In the genomic region with DNA sequence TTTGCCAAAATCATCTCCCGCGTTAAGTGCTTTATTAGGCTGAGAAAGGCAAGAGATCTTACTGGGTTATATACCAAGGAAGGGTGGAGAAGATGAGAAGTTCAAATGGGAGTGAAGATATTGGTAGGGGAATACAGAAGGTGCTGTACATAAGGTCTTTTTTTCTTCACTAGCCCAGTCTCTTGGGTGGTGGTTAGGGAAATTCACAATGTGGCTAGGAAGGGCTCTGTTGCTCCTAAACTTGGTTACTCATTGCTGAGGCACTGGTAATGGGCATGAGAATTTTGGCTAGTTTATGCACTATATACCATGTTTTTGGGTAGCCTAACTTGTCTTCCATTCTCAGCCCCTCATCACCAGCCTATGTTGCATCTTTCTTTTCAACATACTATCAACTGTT, we compare ENCODE assay signal across 1 cellular context.
TF ChIP-seq lines count a peak whose summit lies in the region.

No MANE protein-coding gene starts in this region.

TF ChIP-seq in GM23338, 12 proteins besides CTCF, POLR2A, EP300 and RAD21 (continued from another document):
- TF ChIP-seq, protein P1, sequence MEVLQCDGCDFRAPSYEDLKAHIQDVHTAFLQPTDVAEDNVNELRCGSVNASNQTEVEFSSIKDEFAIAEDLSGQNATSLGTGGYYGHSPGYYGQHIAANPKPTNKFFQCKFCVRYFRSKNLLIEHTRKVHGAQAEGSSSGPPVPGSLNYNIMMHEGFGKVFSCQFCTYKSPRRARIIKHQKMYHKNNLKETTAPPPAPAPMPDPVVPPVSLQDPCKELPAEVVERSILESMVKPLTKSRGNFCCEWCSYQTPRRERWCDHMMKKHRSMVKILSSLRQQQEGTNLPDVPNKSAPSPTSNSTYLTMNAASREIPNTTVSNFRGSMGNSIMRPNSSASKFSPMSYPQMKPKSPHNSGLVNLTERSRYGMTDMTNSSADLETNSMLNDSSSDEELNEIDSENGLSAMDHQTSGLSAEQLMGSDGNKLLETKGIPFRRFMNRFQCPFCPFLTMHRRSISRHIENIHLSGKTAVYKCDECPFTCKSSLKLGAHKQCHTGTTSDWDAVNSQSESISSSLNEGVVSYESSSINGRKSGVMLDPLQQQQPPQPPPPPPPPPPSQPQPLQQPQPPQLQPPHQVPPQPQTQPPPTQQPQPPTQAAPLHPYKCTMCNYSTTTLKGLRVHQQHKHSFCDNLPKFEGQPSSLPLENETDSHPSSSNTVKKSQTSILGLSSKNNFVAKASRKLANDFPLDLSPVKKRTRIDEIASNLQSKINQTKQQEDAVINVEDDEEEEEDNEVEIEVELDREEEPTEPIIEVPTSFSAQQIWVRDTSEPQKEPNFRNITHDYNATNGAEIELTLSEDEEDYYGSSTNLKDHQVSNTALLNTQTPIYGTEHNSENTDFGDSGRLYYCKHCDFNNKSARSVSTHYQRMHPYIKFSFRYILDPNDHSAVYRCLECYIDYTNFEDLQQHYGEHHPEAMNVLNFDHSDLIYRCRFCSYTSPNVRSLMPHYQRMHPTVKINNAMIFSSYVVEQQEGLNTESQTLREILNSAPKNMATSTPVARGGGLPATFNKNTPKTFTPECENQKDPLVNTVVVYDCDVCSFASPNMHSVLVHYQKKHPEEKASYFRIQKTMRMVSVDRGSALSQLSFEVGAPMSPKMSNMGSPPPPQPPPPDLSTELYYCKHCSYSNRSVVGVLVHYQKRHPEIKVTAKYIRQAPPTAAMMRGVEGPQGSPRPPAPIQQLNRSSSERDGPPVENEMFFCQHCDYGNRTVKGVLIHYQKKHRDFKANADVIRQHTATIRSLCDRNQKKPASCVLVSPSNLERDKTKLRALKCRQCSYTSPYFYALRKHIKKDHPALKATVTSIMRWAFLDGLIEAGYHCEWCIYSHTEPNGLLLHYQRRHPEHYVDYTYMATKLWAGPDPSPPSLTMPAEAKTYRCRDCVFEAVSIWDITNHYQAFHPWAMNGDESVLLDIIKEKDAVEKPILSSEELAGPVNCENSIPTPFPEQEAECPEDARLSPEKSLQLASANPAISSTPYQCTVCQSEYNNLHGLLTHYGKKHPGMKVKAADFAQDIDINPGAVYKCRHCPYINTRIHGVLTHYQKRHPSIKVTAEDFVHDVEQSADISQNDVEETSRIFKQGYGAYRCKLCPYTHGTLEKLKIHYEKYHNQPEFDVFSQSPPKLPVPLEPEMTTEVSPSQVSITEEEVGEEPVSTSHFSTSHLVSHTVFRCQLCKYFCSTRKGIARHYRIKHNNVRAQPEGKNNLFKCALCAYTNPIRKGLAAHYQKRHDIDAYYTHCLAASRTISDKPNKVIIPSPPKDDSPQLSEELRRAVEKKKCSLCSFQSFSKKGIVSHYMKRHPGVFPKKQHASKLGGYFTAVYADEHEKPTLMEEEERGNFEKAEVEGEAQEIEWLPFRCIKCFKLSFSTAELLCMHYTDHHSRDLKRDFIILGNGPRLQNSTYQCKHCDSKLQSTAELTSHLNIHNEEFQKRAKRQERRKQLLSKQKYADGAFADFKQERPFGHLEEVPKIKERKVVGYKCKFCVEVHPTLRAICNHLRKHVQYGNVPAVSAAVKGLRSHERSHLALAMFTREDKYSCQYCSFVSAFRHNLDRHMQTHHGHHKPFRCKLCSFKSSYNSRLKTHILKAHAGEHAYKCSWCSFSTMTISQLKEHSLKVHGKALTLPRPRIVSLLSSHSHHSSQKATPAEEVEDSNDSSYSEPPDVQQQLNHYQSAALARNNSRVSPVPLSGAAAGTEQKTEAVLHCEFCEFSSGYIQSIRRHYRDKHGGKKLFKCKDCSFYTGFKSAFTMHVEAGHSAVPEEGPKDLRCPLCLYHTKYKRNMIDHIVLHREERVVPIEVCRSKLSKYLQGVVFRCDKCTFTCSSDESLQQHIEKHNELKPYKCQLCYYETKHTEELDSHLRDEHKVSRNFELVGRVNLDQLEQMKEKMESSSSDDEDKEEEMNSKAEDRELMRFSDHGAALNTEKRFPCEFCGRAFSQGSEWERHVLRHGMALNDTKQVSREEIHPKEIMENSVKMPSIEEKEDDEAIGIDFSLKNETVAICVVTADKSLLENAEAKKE (CRISPR knock-in tag; IDR thresholded peaks at IDR 0.05): no peak
- TF ChIP-seq NANOG (IDR thresholded peaks at IDR 0.05; ENCODE audit: borderline replicate concordance): no peak
- no peak for TF ChIP-seq STAT1 (IDR thresholded peaks at IDR 0.05; ENCODE audit: unreplicated experiment)
